ENCODE assay signal across 8 cellular contexts in the genomic region with DNA sequence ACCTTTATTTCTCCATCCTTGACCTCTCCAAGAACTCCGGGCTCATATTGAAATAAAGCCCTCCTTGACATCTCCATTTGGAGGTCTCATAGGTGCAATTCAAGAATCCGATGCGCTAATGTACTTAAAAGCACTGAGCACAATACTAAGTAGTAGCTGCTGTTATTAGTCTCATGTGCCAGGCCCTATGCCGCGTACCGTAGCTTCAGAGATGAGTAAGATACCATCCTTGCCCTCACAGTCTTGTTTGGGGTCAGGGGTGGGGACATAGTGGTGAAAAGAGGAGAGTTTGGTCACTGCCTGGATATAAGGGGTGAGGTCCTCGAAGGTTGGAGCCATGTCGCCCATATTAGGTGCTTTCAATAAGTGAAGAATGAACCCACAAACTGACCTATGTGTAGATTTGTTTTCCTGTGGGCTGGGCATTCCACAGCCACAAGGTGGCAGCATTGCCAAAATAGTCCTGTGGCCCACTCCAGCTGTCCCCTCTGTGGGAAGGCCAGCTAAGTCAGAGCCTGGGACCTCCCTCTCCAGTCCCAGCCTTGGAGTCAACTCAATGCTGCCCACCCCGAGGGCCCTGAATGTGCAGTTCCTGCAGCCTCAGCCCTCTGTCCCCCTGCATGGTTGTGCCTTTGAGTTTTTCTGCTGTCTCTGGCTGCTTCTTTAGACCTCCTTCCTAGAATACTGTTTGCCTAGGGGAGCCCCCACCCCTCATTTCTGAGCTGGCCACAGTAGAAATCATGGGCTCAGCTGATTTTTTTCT. TPM values are rescaled to one million over a fixed set of nuclear protein-coding genes. Genes with fewer than 3 reads are reported as not detected.
A peak's percentile ranks its signal among the peaks of the same experiment; 100 is the strongest.
DNase-seq lines count a peak whose midpoint lies in the region; ATAC-seq, FAIRE-seq and TF ChIP-seq lines count a peak whose summit lies in the region.

No MANE protein-coding gene starts in this region.

- H3K27me3 ChIP-seq in gastroesophageal sphincter = no peaks in the 10 kb centered on the region

- H3K27ac ChIP-seq in C4-2B = no peak overlapping the region
- H3K27ac ChIP-seq in gastroesophageal sphincter = peak overlapping the region in 1 of 4 donors; percentile 34

- peak; percentile 91 for TF ChIP-seq CTCF in C4-2B (conservative IDR thresholded peaks at IDR 0.05)
- peak; percentile 79 to 92 (median 84) for TF ChIP-seq CTCF in gastroesophageal sphincter (IDR thresholded peaks at IDR 0.05)

- peaks cover 0 to 32% (median 7%) of the 10 kb centered on the region in 3 donors for H3K4me1 ChIP-seq in gastroesophageal sphincter

- no peak for TF ChIP-seq EP300 in gastroesophageal sphincter (IDR thresholded peaks at IDR 0.05)

- no peak overlapping the region for H3K4me3 ChIP-seq in gastroesophageal sphincter

- no peaks in the 10 kb centered on the region for H3K9me3 ChIP-seq in gastroesophageal sphincter

- H3K36me3 ChIP-seq in gastroesophageal sphincter = peaks cover 0 to 38% of the 10 kb centered on the region in 2 donors

- TF ChIP-seq POLR2A in gastroesophageal sphincter (IDR thresholded peaks at IDR 0.05) = no peak

- 48 to 51% methylated on average over 5 to 8 of the region's 9 CpGs for WGBS in gastroesophageal sphincter (ENCODE audit: low coverage in 1 of 2), 2 donors

- peak; percentile 88 for FAIRE-seq in GM19239 (lab: Jason Lieb, UNC)

- DNase-seq in GM19239 (ENCODE audit: insufficient read length, low spot score) (no peak), HuH-7 (ENCODE audit: low spot score) (peak; percentile 82), RPMI7951 (ENCODE audit: low read depth) (peak; percentile 83), occipital lobe (lab: John Stamatoyannopoulos, UW) (peak; percentile 56)
- DNase-seq in activated gamma-delta T cell treated with anti-CD3 and anti-CD28 coated beads, Interleukin-2, amount 50 U/mL, for 16 hours (ENCODE audit: low read depth) = peak; percentile 30

- ATAC-seq in gastroesophageal sphincter (peak; percentile 87), HG03139 (IDR thresholded peaks at IDR 0.05; ENCODE audit: unreplicated experiment) (no peak)

RNA-seq across cellular contexts. Expression of gene DCPS, which starts 6.5 kb away (rescaled TPM):
- 41.7 and 50.0 TPM in 2 replicates for total RNA-seq in RPMI7951 (2014; rRNA removed; shearing (Covaris generic))
- total RNA-seq in gastroesophageal sphincter = 10 to 100 TPM; 11.8 to 20.6 (median 15.9) TPM
- 3.7 TPM for total RNA-seq in occipital lobe

RNA-seq across cellular contexts. Expression of gene TIRAP, which starts 27.5 kb away (rescaled TPM):
- 4.2 and 4.8 TPM in 2 replicates for total RNA-seq in RPMI7951 (2014; rRNA removed; shearing (Covaris generic))
- total RNA-seq in gastroesophageal sphincter (10 to 100 TPM in 3 of 4 donors, 1 to 10 TPM in 1; 6.6 to 18.1 (median 13.5) TPM), occipital lobe (3.0 TPM)

RNA-seq across cellular contexts. Expression of gene FOXRED1, which starts 41.5 kb away (rescaled TPM):
- 17.3 and 18.6 TPM in 2 replicates for total RNA-seq in RPMI7951 (2014; rRNA removed; shearing (Covaris generic))
- total RNA-seq in gastroesophageal sphincter (10 to 100 TPM in 3 of 4 donors, 1 to 10 TPM in 1; 9.9 to 17.4 (median 14.5) TPM), occipital lobe (15.3 TPM)

RNA-seq across cellular contexts. Expression of gene SRPRA, which starts 41.7 kb away (rescaled TPM):
- 130 and 143 TPM in 2 replicates for total RNA-seq in RPMI7951 (2014; rRNA removed; shearing (Covaris generic))
- total RNA-seq in gastroesophageal sphincter = 10 to 100 TPM; 84.1 to 87.1 (median 86.7) TPM
- 10.5 TPM for total RNA-seq in occipital lobe

RNA-seq across cellular contexts. Expression of gene ST3GAL4, which starts 45.1 kb away (rescaled TPM):
- total RNA-seq in RPMI7951 (2014; rRNA removed; shearing (Covaris generic)) = 99.7 and 108 TPM in 2 replicates
- total RNA-seq in gastroesophageal sphincter = 10 to 100 TPM; 42.1 to 56.2 (median 47.2) TPM
- 15.0 TPM for total RNA-seq in occipital lobe
